Comparison of ENCODE assay signal across 21 cellular contexts in the genomic region with DNA sequence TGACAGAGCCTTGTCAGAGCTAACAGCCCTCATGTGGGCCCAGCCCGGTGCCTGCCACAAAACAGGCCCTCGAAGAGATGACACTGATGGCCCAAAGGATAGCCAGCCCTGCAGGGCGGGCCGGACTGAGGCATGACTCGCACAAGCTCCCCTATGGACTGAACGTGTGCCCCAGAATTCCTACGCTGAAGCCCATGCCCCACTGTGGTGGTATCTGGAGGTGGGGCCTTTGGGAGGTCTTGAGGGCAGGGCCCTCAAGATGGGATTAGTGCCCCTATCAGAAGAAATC. TPM values are rescaled to one million over a fixed set of nuclear protein-coding genes. Genes with fewer than 3 reads are reported as not detected.
DNase-seq lines count a peak whose midpoint lies in the region; ATAC-seq and TF ChIP-seq lines count a peak whose summit lies in the region.
"Had no signal": no experiment of that assay in that cellular context is flagged by ENCODE, and none has a peak within 500 bp of the region (broad histone marks: within the 10 kb centered on the region; RNA-seq: fewer than 3 reads in every experiment).

No MANE protein-coding gene starts in this region.

- WGBS in psoas muscle, 3 donors, result 96 to 98% (median 97%) methylated on average over 7 of the region's 7 CpGs

- H3K9me3 ChIP-seq in SJCRH30 (replicated peaks), result no peaks in the 10 kb centered on the region
- no peaks in the 10 kb centered on the region for H3K9me3 ChIP-seq in psoas muscle
- H3K9me3 ChIP-seq: BE2C, HAP-1 had no signal

- intact Hi-C loops in activated CD4-positive, alpha-beta T cell treated with anti-CD3 and anti-CD28 coated beads for 36 hours (cut with DNase I, micrococcal nuclease), result no loop called here
- intact Hi-C loops in left ventricle myocardium superior (cut with micrococcal nuclease), result no loop called here
- intact Hi-C loops in psoas muscle (cut with DNase I), result no loop called here

- POLR2A ChIA-PET in activated CD4-positive, alpha-beta T cell treated with anti-CD3 and anti-CD28 coated beads, Interleukin-2, amount 10 ng/mL, durations not matched to agents 7 days and 5 days (lab: Charles Lee), result no interaction called here
- POLR2A ChIA-PET in activated CD4-positive, alpha-beta T cell treated with anti-CD3 and anti-CD28 coated beads for 36 hours (lab: Charles Lee), result no interaction called here

- ATAC-seq in activated CD4-positive, alpha-beta T cell treated with anti-CD3 and anti-CD28 coated beads for 36 hours, result no peak
- ATAC-seq in left ventricle myocardium superior (no peak), psoas muscle (no peak), HG02840 (IDR thresholded peaks at IDR 0.05; ENCODE audit: low FRiP score, unreplicated experiment) (no peak), HG02623 (IDR thresholded peaks at IDR 0.05; ENCODE audit: unreplicated experiment) (no peak)
- ATAC-seq: GM12878 had no signal

- peak overlapping the region; percentile 86 for H3K27ac ChIP-seq in SJCRH30
- no peak overlapping the region for H3K27ac ChIP-seq in psoas muscle
- H3K27ac ChIP-seq: 22Rv1, GM23248 had no signal

- CTCF ChIA-PET in activated CD4-positive, alpha-beta T cell treated with anti-CD3 and anti-CD28 coated beads, Interleukin-2, amount 10 ng/mL, durations not matched to agents 7 days and 5 days (lab: Charles Lee), result interaction anchor here (1.1 kb wide), 1 partner anchor 8 kb away, joined by 3 read pairs; no protein-coding TSS in a partner anchor
- CTCF ChIA-PET in activated CD4-positive, alpha-beta T cell treated with anti-CD3 and anti-CD28 coated beads for 36 hours (lab: Charles Lee), result no interaction called here

- H3K4me3 Mint-ChIP-seq in activated CD4-positive, alpha-beta T cell treated with anti-CD3 and anti-CD28 coated beads, Interleukin-2, amount 10 ng/mL, durations not matched to agents 7 days and 5 days, result no peak overlapping the region
- no peak overlapping the region for H3K4me3 Mint-ChIP-seq in activated CD4-positive, alpha-beta T cell treated with anti-CD3 and anti-CD28 coated beads for 36 hours
- H3K4me3 Mint-ChIP-seq: CD4-positive, alpha-beta T cell had no signal

- peak overlapping the region; percentile 25 for H3K27ac Mint-ChIP-seq in activated CD4-positive, alpha-beta T cell treated with anti-CD3 and anti-CD28 coated beads, Interleukin-2, amount 10 ng/mL, durations not matched to agents 7 days and 5 days
- no peak overlapping the region for H3K27ac Mint-ChIP-seq in activated CD4-positive, alpha-beta T cell treated with anti-CD3 and anti-CD28 coated beads for 36 hours
- H3K27ac Mint-ChIP-seq: CD4-positive, alpha-beta T cell had no signal

- H3K36me3 ChIP-seq in SJCRH30 (peaks cover 12% of the 10 kb centered on the region), psoas muscle (ENCODE audit: insufficient read depth in 1 of 2, low read depth in 1 of 2) (peaks cover 0 to 36% of the 10 kb centered on the region in 2 donors)

- H3K27me3 Mint-ChIP-seq in activated CD4-positive, alpha-beta T cell treated with anti-CD3 and anti-CD28 coated beads, Interleukin-2, amount 10 ng/mL, durations not matched to agents 7 days and 5 days, result no peaks in the 10 kb centered on the region
- no peaks in the 10 kb centered on the region for H3K27me3 Mint-ChIP-seq in activated CD4-positive, alpha-beta T cell treated with anti-CD3 and anti-CD28 coated beads for 36 hours
- H3K27me3 Mint-ChIP-seq: CD4-positive, alpha-beta T cell had no signal

- H3K4me1 ChIP-seq in SJCRH30, result peaks cover 88% of the 10 kb centered on the region
- no peaks in the 10 kb centered on the region for H3K4me1 ChIP-seq in psoas muscle
- H3K4me1 ChIP-seq: HAP-1 had no signal

- no peaks in the 10 kb centered on the region for H3K4me1 Mint-ChIP-seq in activated CD4-positive, alpha-beta T cell treated with anti-CD3 and anti-CD28 coated beads, Interleukin-2, amount 10 ng/mL, durations not matched to agents 7 days and 5 days
- H3K4me1 Mint-ChIP-seq in activated CD4-positive, alpha-beta T cell treated with anti-CD3 and anti-CD28 coated beads for 36 hours, result no peaks in the 10 kb centered on the region

- H3K4me3 ChIP-seq in SJCRH30 (no peak overlapping the region), psoas muscle (no peak overlapping the region)
- H3K4me3 ChIP-seq: GM12878, GM23248, HAP-1 had no signal

- no peak for TF ChIP-seq CTCF in psoas muscle (IDR thresholded peaks at IDR 0.05)

- DNase-seq in activated CD4-positive, alpha-beta T cell treated with anti-CD3 and anti-CD28 coated beads, Interleukin-2, amount 10 ng/mL, durations not matched to agents 7 days and 5 days, result no peak
- DNase-seq in activated CD4-positive, alpha-beta T cell treated with anti-CD3 and anti-CD28 coated beads for 36 hours, result no peak
- no peak for DNase-seq in SJCRH30
- peak; percentile 13 for DNase-seq in left ventricle myocardium superior
- DNase-seq in psoas muscle, result peak; percentile 2 to 25
- no peak for DNase-seq in stimulated activated naive CD4-positive, alpha-beta T cell treated with Interleukin-2 at 50 U/mL for 16 hours (lab: John Stamatoyannopoulos, UW)
- DNase-seq: BE2C; CD4-positive, alpha-beta T cell; DMS53; KBM-7; NCI-H187; NCI-H2107; NCI-H524; NCI-H82 had no signal

- no peaks in the 10 kb centered on the region for H3K9me3 Mint-ChIP-seq in activated CD4-positive, alpha-beta T cell treated with anti-CD3 and anti-CD28 coated beads, Interleukin-2, amount 10 ng/mL, durations not matched to agents 7 days and 5 days
- H3K9me3 Mint-ChIP-seq in activated CD4-positive, alpha-beta T cell treated with anti-CD3 and anti-CD28 coated beads for 36 hours (ENCODE audit: low read depth), result no peaks in the 10 kb centered on the region
- H3K9me3 Mint-ChIP-seq: CD4-positive, alpha-beta T cell had no signal

- H3K36me3 Mint-ChIP-seq in activated CD4-positive, alpha-beta T cell treated with anti-CD3 and anti-CD28 coated beads, Interleukin-2, amount 10 ng/mL, durations not matched to agents 7 days and 5 days (ENCODE audit: low read depth), result no peaks in the 10 kb centered on the region
- no peaks in the 10 kb centered on the region for H3K36me3 Mint-ChIP-seq in activated CD4-positive, alpha-beta T cell treated with anti-CD3 and anti-CD28 coated beads for 36 hours (ENCODE audit: low read depth)

- H3K27me3 ChIP-seq in SJCRH30, result no peaks in the 10 kb centered on the region
- H3K27me3 ChIP-seq in psoas muscle (ENCODE audit: insufficient read depth in 3 of 3, low read length in 2 of 3), result no peaks in the 10 kb centered on the region
- H3K27me3 ChIP-seq: BE2C had no signal

RNA-seq across cellular contexts. Expression of gene CHGA, which starts 38.6 kb away (rescaled TPM):
- not detected for total RNA-seq in activated CD4-positive, alpha-beta T cell treated with anti-CD3 and anti-CD28 coated beads, Interleukin-2, amount 10 ng/mL, durations not matched to agents 7 days and 5 days
- not detected for total RNA-seq in activated CD4-positive, alpha-beta T cell treated with anti-CD3 and anti-CD28 coated beads for 36 hours
- not detected in 2 replicates for total RNA-seq in SJCRH30 (2014; rRNA removed; shearing (Covaris generic))
- total RNA-seq in left ventricle myocardium superior (not detected), psoas muscle (under 1 TPM in 1 of 4 donors, not detected in 3; 0.87 TPM)
- under 1 TPM; 0.04 to 0.16 (median 0.14) TPM for polyA plus RNA-seq in psoas muscle
- total RNA-seq: CD4-positive, alpha-beta T cell; GM23248; RPMI7951 had no signal
- polyA plus RNA-seq: GM23248 had no signal

Comparison
In these comparisons a context has a peak if more than half of its experiments do, and no peak if none do; other contexts are left out.
1. DNase-seq: peak in left ventricle myocardium superior (single experiment) and psoas muscle (2 of 2); none in activated CD4-positive, alpha-beta T cell treated with anti-CD3 and anti-CD28 coated beads, Interleukin-2, amount 10 ng/mL, durations not matched to agents 7 days and 5 days (single experiment), activated CD4-positive, alpha-beta T cell treated with anti-CD3 and anti-CD28 coated beads for 36 hours (single experiment), SJCRH30 (0 of 2) and stimulated activated naive CD4-positive, alpha-beta T cell treated with Interleukin-2 at 50 U/mL for 16 hours (single experiment).